ENCODE assay signal across 8 cellular contexts in genomic region chr19:18590273-18591272, GRCh38. TPM values are rescaled to one million over a fixed set of nuclear protein-coding genes. Genes with fewer than 3 reads are reported as not detected.
DNase-seq lines count a peak whose midpoint lies in the region; ATAC-seq, FAIRE-seq and TF ChIP-seq lines count a peak whose summit lies in the region.

No MANE protein-coding gene starts in this region.

- H3K9me3 Mint-ChIP-seq in endodermal cell = no peaks in the 10 kb centered on the region

- H3K36me3 ChIP-seq in endodermal cell (ENCODE audit: control insufficient read depth, insufficient read depth, low read length) = peaks cover 9% of the 10 kb centered on the region
- no peaks in the 10 kb centered on the region for H3K36me3 ChIP-seq in neural cell (ENCODE audit: insufficient read depth, low read length)
- H3K36me3 ChIP-seq in lower lobe of right lung = peaks cover 10% of the 10 kb centered on the region

- CTCF ChIA-PET in A549 (lab: Yijun Ruan, JAX) = interaction anchor here (0.6 to 5.2 kb wide), 27 partner anchors 9 to 277 kb away, joined by 3 to 46 read pairs (median 4); partner anchors contain the start of gene UBA52

- WGBS in A549 (ENCODE audit: missing lambda C conversion rate) = 49% methylated on average over 27 of the region's 40 CpGs
- WGBS in endodermal cell (ENCODE audit: insufficient coverage in 1 of 2, insufficient read length in 1 of 2), 2 experiments = 31 to 57% methylated on average over 20 to 40 of the region's 40 CpGs

- FAIRE-seq in A549 (lab: Jason Lieb, UNC) = no peak

- peak overlapping the region; percentile 96 for H3K4me3 ChIP-seq in A549
- H3K4me3 ChIP-seq in GM12875 (ENCODE audit: low read depth, low read length) = no peak overlapping the region
- peak overlapping the region; percentile 86 for H3K4me3 ChIP-seq in endodermal cell (ENCODE audit: low read length)
- H3K4me3 ChIP-seq in neural cell (ENCODE audit: low read length) = peak overlapping the region; percentile 88
- no peak overlapping the region for H3K4me3 ChIP-seq in lower lobe of right lung

- POLR2A ChIA-PET in A549 (lab: Yijun Ruan, JAX) = interaction anchor here (0.7 to 3.1 kb wide), 4 partner anchors 8 to 269 kb away, joined by 3 to 31 read pairs (median 6); partner anchors contain the start of gene UBA52

- H2AFZ ChIP-seq in neural cell (ENCODE audit: low read depth, low read length) = peak overlapping the region; percentile 19

- H3K27ac ChIP-seq in A549 = peak overlapping the region; percentile 100
- peak overlapping the region; percentile 54 for H3K27ac ChIP-seq in endodermal cell (ENCODE audit: low read depth, low read length)
- peak overlapping the region; percentile 75 for H3K27ac ChIP-seq in neural cell (ENCODE audit: low read length)
- H3K27ac ChIP-seq in lower lobe of right lung = no peak overlapping the region

- no peaks in the 10 kb centered on the region for H3K79me2 ChIP-seq in neural cell (replicated peaks; ENCODE audit: insufficient read depth, low read length)

- no peaks in the 10 kb centered on the region for H4K20me1 ChIP-seq in neural cell (ENCODE audit: insufficient read depth)

- peak; percentile 46 to 76 for ATAC-seq in A549
- no peak for ATAC-seq in HG02588 (IDR thresholded peaks at IDR 0.05; ENCODE audit: unreplicated experiment)
- ATAC-seq in GM18868 (IDR thresholded peaks at IDR 0.05; ENCODE audit: unreplicated experiment) = no peak
- no peak for ATAC-seq in lower lobe of right lung

- peaks cover 12% of the 10 kb centered on the region; the same call in 1 of the 3 replicates for H3K4me1 ChIP-seq in A549
- peaks cover 3% of the 10 kb centered on the region for H3K4me1 ChIP-seq in endodermal cell (ENCODE audit: control insufficient read depth, insufficient read depth, low read length)
- peaks cover 40% of the 10 kb centered on the region for H3K4me1 ChIP-seq in lower lobe of right lung

- TF ChIP-seq EP300 in A549 (IDR thresholded peaks at IDR 0.05) (no peak), neural cell (conservative IDR thresholded peaks at IDR 0.05; ENCODE audit: poor library complexity, severe bottlenecking) (no peak)

- peak overlapping the region; percentile 95 for H3K27ac Mint-ChIP-seq in endodermal cell

- H3K4me1 Mint-ChIP-seq in endodermal cell = peaks cover 22% of the 10 kb centered on the region

- H3K9me3 ChIP-seq in A549 (no peaks in the 10 kb centered on the region), endodermal cell (ENCODE audit: control insufficient read depth, low read length) (no peaks in the 10 kb centered on the region), neural cell (ENCODE audit: low read length) (no peaks in the 10 kb centered on the region), lower lobe of right lung (no peaks in the 10 kb centered on the region)

- peak; percentile 44 for TF ChIP-seq CTCF in A549 (IDR thresholded peaks at IDR 0.05)
- peak; percentile 14; the same call in 1 of the 2 replicates for TF ChIP-seq CTCF in GM12875 (IDR thresholded peaks at IDR 0.05; ENCODE audit: borderline replicate concordance, insufficient read depth, low read depth, low read length)
- peak; percentile 84 for TF ChIP-seq CTCF in endodermal cell (conservative IDR thresholded peaks at IDR 0.05)
- peak; percentile 91 for TF ChIP-seq CTCF in neural cell (IDR thresholded peaks at IDR 0.05; ENCODE audit: poor library complexity, severe bottlenecking)
- TF ChIP-seq CTCF in lower lobe of right lung (IDR thresholded peaks at IDR 0.05) = no peak

- H3K27me3 Mint-ChIP-seq in endodermal cell (ENCODE audit: insufficient read depth) = no peaks in the 10 kb centered on the region

- peaks cover 5% of the 10 kb centered on the region for H3K36me3 Mint-ChIP-seq in endodermal cell (ENCODE audit: low read depth)

- no peaks in the 10 kb centered on the region for H3F3A ChIP-seq in neural cell (ENCODE audit: insufficient read depth, low read length, poor library complexity, severe bottlenecking)

- TF ChIP-seq RAD21 in A549 (conservative IDR thresholded peaks at IDR 0.05 in 1 of 2, IDR thresholded peaks at IDR 0.05 in 1 of 2) (peak; percentile 33; a peak in 3 of 5 replicates), neural cell (conservative IDR thresholded peaks at IDR 0.05) (peak; percentile 76)

- TF ChIP-seq POLR2A in A549 (IDR thresholded peaks at IDR 0.05; ENCODE audit: low read length) = 0 out of 2 replicates have a peak, but pooled peaks have one; percentile 17

- H3K27me3 ChIP-seq in endodermal cell (ENCODE audit: control insufficient read depth, insufficient read depth, low read length, poor library complexity, severe bottlenecking) (no peaks in the 10 kb centered on the region), neural cell (ENCODE audit: insufficient read depth, low read depth, low read length) (no peaks in the 10 kb centered on the region), lower lobe of right lung (ENCODE audit: low read depth) (no peaks in the 10 kb centered on the region)

- peak overlapping the region; percentile 65 for H3K9ac ChIP-seq in endodermal cell (ENCODE audit: extremely low read depth, low read length, poor library complexity, severe bottlenecking)
- peak overlapping the region; percentile 86 for H3K9ac ChIP-seq in neural cell (ENCODE audit: low read length)

- H3K4me2 ChIP-seq in A549 (peak overlapping the region; percentile 100), neural cell (ENCODE audit: low read length) (peak overlapping the region; percentile 56)

- no peaks in the 10 kb centered on the region for H3K9me2 ChIP-seq in neural cell (ENCODE audit: insufficient read depth, low read length)

- H3K4me3 Mint-ChIP-seq in endodermal cell = peak overlapping the region; percentile 77

- DNase-seq in A549 (ENCODE audit: low read depth in 1 of 2, low spot score in 1 of 2) (peak; percentile 59 to 94), SHP77 (lab: John Stamatoyannopoulos, UW) (peak; percentile 99), endodermal cell (peak; percentile 99), lower lobe of right lung (no peak)

- intact Hi-C loops in lower lobe of right lung (cut with DNase I) = no loop called here

TF ChIP-seq in A549, 52 proteins besides CTCF, POLR2A, EP300 and RAD21 (continues in another document):
- TF ChIP-seq PHF8 (IDR thresholded peaks at IDR 0.05; ENCODE audit: borderline replicate concordance, low read depth) = no peak

RNA-seq across cellular contexts. Expression of gene REX1BD, which starts 2.0 kb away (rescaled TPM):
- polyA plus RNA-seq in A549 (2011; rRNA removed) (13.3 and 23.1 TPM in 2 replicates), A549 (2017; fragmentation: RNase III; extraction: RNeasy Plus Mini Kit Qiagen cat#74134 plus additional on column Dnase treatment) (47.3 to 50.3 TPM (median 47.7 TPM) in 3 replicates), neural cell (214 and 277 TPM in 2 replicates)
- polyA plus RNA-seq in A549 (2012; cell fraction: cytosol; rRNA removed) = 91.8 and 94.7 TPM in 2 replicates
- 175 and 211 TPM in 2 replicates for polyA plus RNA-seq in A549 (2012; cell fraction: nucleus; rRNA removed)
- 3.1 and 4.9 TPM in 2 replicates for polyA minus RNA-seq in A549 (2011; rRNA and poly(A)+ RNA removed)
- total RNA-seq in endodermal cell (10 to 100 TPM; 76.9 to 83.9 TPM), lower lobe of right lung (60.4 TPM)
- polyA plus RNA-seq in endodermal cell (2013, experiment 1 of 2) = 50.3 TPM
- polyA plus RNA-seq in endodermal cell (2013, experiment 2 of 2) = 45.4 TPM
- 21.4 and 24.6 TPM in 2 replicates for polyA minus RNA-seq in neural cell

RNA-seq across cellular contexts. Expression of gene CRLF1, which starts 16.0 kb away (rescaled TPM):
- polyA plus RNA-seq in A549 (2011; rRNA removed) = 0.37 and 1.3 TPM in 2 replicates
- 1.3 and 2.0 TPM in 2 replicates for polyA plus RNA-seq in A549 (2012; cell fraction: cytosol; rRNA removed)
- 2.2 and 3.5 TPM in 2 replicates for polyA plus RNA-seq in A549 (2012; cell fraction: nucleus; rRNA removed)
- polyA plus RNA-seq in A549 (2017; fragmentation: RNase III; extraction: RNeasy Plus Mini Kit Qiagen cat#74134 plus additional on column Dnase treatment) = 1.6 to 2.7 TPM (median 2.5 TPM) in 3 replicates
- polyA minus RNA-seq in A549 (2011; rRNA and poly(A)+ RNA removed) = 0.45 and 1.2 TPM in 2 replicates
- 10 to 100 TPM; 10.4 to 10.5 TPM for total RNA-seq in endodermal cell
- 9.9 TPM for polyA plus RNA-seq in endodermal cell (2013, experiment 1 of 2)
- polyA plus RNA-seq in endodermal cell (2013, experiment 2 of 2) = 11.0 TPM
- 3.3 and 14.2 TPM in 2 replicates for polyA plus RNA-seq in neural cell
- polyA minus RNA-seq in neural cell = not detected in 2 replicates
- total RNA-seq in lower lobe of right lung = 19.9 TPM

RNA-seq across cellular contexts. Expression of gene UBA52, which starts 18.9 kb away (rescaled TPM):
- polyA plus RNA-seq in A549 (2011; rRNA removed) (888 and 1,266 TPM in 2 replicates), A549 (2017; fragmentation: RNase III; extraction: RNeasy Plus Mini Kit Qiagen cat#74134 plus additional on column Dnase treatment) (942 to 959 TPM (median 947 TPM) in 3 replicates), neural cell (709 and 765 TPM in 2 replicates)
- polyA plus RNA-seq in A549 (2012; cell fraction: cytosol; rRNA removed) = 1,951 and 2,211 TPM in 2 replicates
- 1,028 and 1,517 TPM in 2 replicates for polyA plus RNA-seq in A549 (2012; cell fraction: nucleus; rRNA removed)
- polyA minus RNA-seq in A549 (2011; rRNA and poly(A)+ RNA removed) = 851 and 1,238 TPM in 2 replicates
- total RNA-seq in endodermal cell (1,000 to 10,000 TPM; 1,143 to 1,222 TPM), lower lobe of right lung (884 TPM)
- polyA plus RNA-seq in endodermal cell (2013, experiment 1 of 2) = 1,238 TPM
- polyA plus RNA-seq in endodermal cell (2013, experiment 2 of 2) = 1,200 TPM
- 234 and 279 TPM in 2 replicates for polyA minus RNA-seq in neural cell

RNA-seq across cellular contexts. Expression of gene TMEM59L, which starts 22.1 kb away (rescaled TPM):
- polyA plus RNA-seq in A549 (2011; rRNA removed) = 0.94 and 2.0 TPM in 2 replicates
- 0.75 and 1.5 TPM in 2 replicates for polyA plus RNA-seq in A549 (2012; cell fraction: cytosol; rRNA removed)
- polyA plus RNA-seq in A549 (2012; cell fraction: nucleus; rRNA removed) = 7.4 and 7.8 TPM in 2 replicates
- 2.8 to 5.0 TPM (median 4.6 TPM) in 3 replicates for polyA plus RNA-seq in A549 (2017; fragmentation: RNase III; extraction: RNeasy Plus Mini Kit Qiagen cat#74134 plus additional on column Dnase treatment)
- polyA minus RNA-seq in A549 (2011; rRNA and poly(A)+ RNA removed) = 0.54 and 0.62 TPM in 2 replicates
- 1 to 10 TPM; 5.0 to 7.2 TPM for total RNA-seq in endodermal cell
- polyA plus RNA-seq in endodermal cell (2013, experiment 1 of 2) = 14.1 TPM
- 12.5 TPM for polyA plus RNA-seq in endodermal cell (2013, experiment 2 of 2)
- polyA plus RNA-seq in neural cell = 138 and 173 TPM in 2 replicates
- 39.4 and 42.1 TPM in 2 replicates for polyA minus RNA-seq in neural cell
- total RNA-seq in lower lobe of right lung = 1.1 TPM

RNA-seq across cellular contexts. Expression of gene KXD1, which starts 32.9 kb away (rescaled TPM):
- polyA plus RNA-seq in A549 (2011; rRNA removed) = 62.8 and 73.6 TPM in 2 replicates
- 155 and 165 TPM in 2 replicates for polyA plus RNA-seq in A549 (2012; cell fraction: cytosol; rRNA removed)
- 91.2 and 96.6 TPM in 2 replicates for polyA plus RNA-seq in A549 (2012; cell fraction: nucleus; rRNA removed)
- polyA plus RNA-seq in A549 (2017; fragmentation: RNase III; extraction: RNeasy Plus Mini Kit Qiagen cat#74134 plus additional on column Dnase treatment) = 83.9 to 90.6 TPM (median 87.4 TPM) in 3 replicates
- polyA minus RNA-seq in A549 (2011; rRNA and poly(A)+ RNA removed) = 106 and 130 TPM in 2 replicates
- 100 to 1,000 TPM; 108 to 115 TPM for total RNA-seq in endodermal cell
- 131 TPM for polyA plus RNA-seq in endodermal cell (2013, experiment 1 of 2)
- polyA plus RNA-seq in endodermal cell (2013, experiment 2 of 2) = 120 TPM
- polyA plus RNA-seq in neural cell = 55.8 and 78.1 TPM in 2 replicates
- polyA minus RNA-seq in neural cell = 28.5 and 31.5 TPM in 2 replicates
- total RNA-seq in lower lobe of right lung = 71.9 TPM

Comparison
In these comparisons a context has a peak if more than half of its experiments do, and no peak if none do; other contexts are left out.
1. ATAC-seq: peak in A549 (2 of 2); none in HG02588 (single experiment), GM18868 (single experiment) and lower lobe of right lung (0 of 2).
2. H3K4me3 ChIP-seq: peak in A549 (single experiment), endodermal cell (single experiment) and neural cell (single experiment); none in GM12875 (single experiment) and lower lobe of right lung (single experiment).